ENCODE assay signal across 22 cellular contexts in genomic region chr2:220318037-220318436, GRCh38.
"Had no signal": no experiment of that assay in that cellular context is flagged by ENCODE, and none has a peak within 500 bp of the region (broad histone marks: within the 10 kb centered on the region; RNA-seq: fewer than 3 reads in every experiment).

No MANE protein-coding gene starts in this region.

- H3K9me3 ChIP-seq: colonic mucosa, esophagus squamous epithelium, gastrocnemius medialis, lower lobe of right lung, mucosa of descending colon had no signal

- H3K36me3 ChIP-seq: colonic mucosa, esophagus squamous epithelium, gastrocnemius medialis, heart right ventricle, left lung, lower lobe of right lung had no signal

- H3K4me3 ChIP-seq: colonic mucosa, esophagus squamous epithelium, gastrocnemius medialis, heart right ventricle, left lung, lower lobe of right lung, mucosa of descending colon had no signal

- DNase-seq: colonic mucosa; cortex of kidney; effector CD8-positive, alpha-beta T cell; effector memory CD8-positive, alpha-beta T cell; endodermal cell; erythroblast; esophagus squamous epithelium; foreskin fibroblast; foreskin melanocyte; gastrocnemius medialis; glutamatergic neuron; head of caudate nucleus; heart right ventricle; hippocampal formation; left cardiac atrium; left lung; left ventricle myocardium superior; lower lobe of right lung; mesenchymal stem cell; mucosa of descending colon; naive B cell had no signal

- H3K27ac ChIP-seq: colonic mucosa, epithelial cell of prostate, esophagus squamous epithelium, gastrocnemius medialis, heart right ventricle, left lung, lower lobe of right lung had no signal

- H3K4me1 ChIP-seq: colonic mucosa, esophagus squamous epithelium, gastrocnemius medialis, left lung, lower lobe of right lung had no signal

- ATAC-seq: effector memory CD8-positive, alpha-beta T cell; gastrocnemius medialis; heart right ventricle; left cardiac atrium; left lung; left ventricle myocardium superior; lower lobe of right lung; mucosa of descending colon had no signal

- H3K27me3 ChIP-seq: colonic mucosa, esophagus squamous epithelium, gastrocnemius medialis, heart right ventricle, left lung had no signal
